ENCODE assay signal across 20 cellular contexts in the genomic region with DNA sequence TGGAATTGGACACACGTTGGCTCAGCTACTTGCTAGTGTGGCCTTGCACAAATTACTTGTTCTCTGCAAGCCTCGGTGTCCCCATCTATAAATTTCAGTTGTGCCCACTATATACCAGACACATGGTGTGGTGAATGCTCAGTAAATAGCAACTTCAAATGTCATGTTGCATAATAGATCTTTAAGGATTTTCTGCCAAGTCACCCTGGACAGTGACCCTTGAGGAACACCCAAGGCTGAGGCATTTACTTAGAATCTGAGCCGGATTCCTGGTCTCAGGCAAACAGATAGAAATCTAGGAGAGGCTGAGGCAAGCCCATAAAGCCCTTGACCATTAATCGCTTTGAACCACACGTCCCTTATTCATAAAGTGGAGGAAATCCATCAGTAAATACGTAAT. TPM values are rescaled to one million over a fixed set of nuclear protein-coding genes. Genes with fewer than 3 reads are reported as not detected.
DNase-seq lines count a peak whose midpoint lies in the region; ATAC-seq and TF ChIP-seq lines count a peak whose summit lies in the region.
"Had no signal": no experiment of that assay in that cellular context is flagged by ENCODE, and none has a peak within 500 bp of the region (broad histone marks: within the 10 kb centered on the region; RNA-seq: fewer than 3 reads in every experiment).

No MANE protein-coding gene starts in this region.

- H3K9me3 Mint-ChIP-seq in Calu3 (ENCODE audit: low read depth, unreplicated experiment) (no peaks in the 10 kb centered on the region), chondrocyte (ENCODE audit: low read depth) (no peaks in the 10 kb centered on the region)
- H3K9me3 Mint-ChIP-seq: activated naive CD8-positive, alpha-beta T cell treated with anti-CD3 and anti-CD28 coated beads, Interleukin-2, amount 10 ng/mL, durations not matched to agents 7 days and 5 days; activated T-cell treated with anti-CD3 and anti-CD28 coated beads, Interleukin-2, amount 50 U/mL, for 4 hours had no signal

- no peaks in the 10 kb centered on the region for H3K27me3 Mint-ChIP-seq in Calu3 (ENCODE audit: unreplicated experiment)
- no peaks in the 10 kb centered on the region for H3K27me3 Mint-ChIP-seq in chondrocyte (ENCODE audit: low read depth)

- WGBS in psoas muscle, 3 donors, result 39 to 75% (median 55%) methylated on average over 6 of the region's 6 CpGs

- intact Hi-C loops in Calu3 (cut with micrococcal nuclease; ENCODE audit: unreplicated experiment), result loop anchor here (10.0 kb wide), 1 partner anchor 201 kb away; no protein-coding TSS in a partner anchor
- intact Hi-C loops in psoas muscle (cut with DNase I), result no loop called here

- no TSS peak for BruUV-seq in Calu3 (replicated peaks; lab: Mats Ljungman, UMichigan)

- H3K4me3 Mint-ChIP-seq in Calu3 (ENCODE audit: low read depth, unreplicated experiment), result no peak overlapping the region
- no peak overlapping the region for H3K4me3 Mint-ChIP-seq in chondrocyte (ENCODE audit: unreplicated experiment)
- H3K4me3 Mint-ChIP-seq: activated naive CD8-positive, alpha-beta T cell treated with anti-CD3 and anti-CD28 coated beads, Interleukin-2, amount 10 ng/mL, durations not matched to agents 7 days and 5 days; activated T-cell treated with anti-CD3 and anti-CD28 coated beads, Interleukin-2, amount 50 U/mL, for 4 hours; memory B cell had no signal

- peak overlapping the region; percentile 95 for H3K27ac ChIP-seq in psoas muscle
- H3K27ac ChIP-seq: vagina had no signal

- H3K36me3 Mint-ChIP-seq in Calu3 (ENCODE audit: insufficient read depth, unreplicated experiment), result peaks cover 41% of the 10 kb centered on the region
- no peaks in the 10 kb centered on the region for H3K36me3 Mint-ChIP-seq in chondrocyte (ENCODE audit: low read depth)
- H3K36me3 Mint-ChIP-seq: activated naive CD8-positive, alpha-beta T cell treated with anti-CD3 and anti-CD28 coated beads, Interleukin-2, amount 10 ng/mL, durations not matched to agents 7 days and 5 days had no signal

- no peak for DNase-seq in Calu3
- DNase-seq in MV-4-11 (lab: John Stamatoyannopoulos, UW), result peak; percentile 3
- DNase-seq in fibroblast of gingiva (ENCODE audit: low read depth), result peak; percentile 49
- DNase-seq in psoas muscle, result no peak
- no peak for DNase-seq in SW480 (ENCODE audit: low spot score)
- no peak for DNase-seq in chondrocyte (ENCODE audit: low spot score)
- DNase-seq in activated CD4-positive, CD25-positive, alpha-beta regulatory T cell treated with anti-CD3 and anti-CD28 coated beads, Interleukin-2, amount 50 U/mL, for 72 hours, result no peak
- DNase-seq: activated CD4-positive, alpha-beta T cell treated with anti-CD3 and anti-CD28 coated beads, Interleukin-2, amount 50 U/mL, for 48 hours; activated naive CD8-positive, alpha-beta T cell treated with anti-CD3 and anti-CD28 coated beads, Interleukin-2, amount 10 ng/mL, durations not matched to agents 7 days and 5 days; activated T-cell treated with anti-CD3 and anti-CD28 coated beads, Interleukin-2, amount 50 U/mL, for 4 hours; central memory CD4-positive, alpha-beta T cell; DMS 273 treated with DMSO at 0.1 percent for 48 hours; glutamatergic neuron; KG1; NCI-H1417 treated with DMSO at 0.1 percent for 48 hours; nucleus accumbens; stimulated activated naive CD8-positive, alpha-beta T cell treated with anti-CD3 and anti-CD28 coated beads, Interleukin-15, Interleukin-2, amounts not matched to agents 100 U/mL and 50 U/mL, for 24 hours had no signal

- H3K9me3 ChIP-seq in psoas muscle, result no peaks in the 10 kb centered on the region
- H3K9me3 ChIP-seq: vagina had no signal

- peaks cover 91% of the 10 kb centered on the region for H3K4me1 Mint-ChIP-seq in Calu3 (ENCODE audit: low read depth, unreplicated experiment)
- peaks cover 99% of the 10 kb centered on the region for H3K4me1 Mint-ChIP-seq in chondrocyte (ENCODE audit: low read depth)
- H3K4me1 Mint-ChIP-seq: memory B cell had no signal

- no peak overlapping the region for H3K4me3 ChIP-seq in psoas muscle
- H3K4me3 ChIP-seq: vagina had no signal

- CTCF ChIA-PET in Calu3 (lab: Charles Lee), result interaction anchor here (1.2 kb wide), 1 partner anchor 204 kb away, joined by 6 read pairs; no protein-coding TSS in a partner anchor

- no peaks in the 10 kb centered on the region for H3K27me3 ChIP-seq in psoas muscle (ENCODE audit: insufficient read depth in 3 of 3, low read length in 2 of 3)
- H3K27me3 ChIP-seq: vagina had no signal

- TF ChIP-seq CTCF in Calu3 (IDR thresholded peaks at IDR 0.05; ENCODE audit: unreplicated experiment), result no peak
- no peak for TF ChIP-seq CTCF in psoas muscle (IDR thresholded peaks at IDR 0.05)
- no peak for TF ChIP-seq CTCF in chondrocyte (IDR thresholded peaks at IDR 0.05)

- H3K27ac Mint-ChIP-seq in Calu3 (ENCODE audit: unreplicated experiment) (peak overlapping the region; percentile 28), chondrocyte (ENCODE audit: unreplicated experiment) (no peak overlapping the region)
- H3K27ac Mint-ChIP-seq: activated naive CD8-positive, alpha-beta T cell treated with anti-CD3 and anti-CD28 coated beads, Interleukin-2, amount 10 ng/mL, durations not matched to agents 7 days and 5 days; memory B cell had no signal

- H3K36me3 ChIP-seq in psoas muscle (ENCODE audit: insufficient read depth in 1 of 2, low read depth in 1 of 2), result no peaks in the 10 kb centered on the region
- H3K36me3 ChIP-seq: vagina had no signal

- ATAC-seq in psoas muscle (peak in 2 of 4 donors; percentile 19 to 39), GM18861 (IDR thresholded peaks at IDR 0.05; ENCODE audit: unreplicated experiment) (no peak)
- ATAC-seq: activated T-cell treated with anti-CD3 and anti-CD28 coated beads, Interleukin-2, amount 50 U/mL, for 4 hours; stimulated activated naive CD8-positive, alpha-beta T cell treated with anti-CD3 and anti-CD28 coated beads, Interleukin-15, Interleukin-2, amounts not matched to agents 100 U/mL and 50 U/mL, for 24 hours had no signal

- peaks cover 92% of the 10 kb centered on the region for H3K4me1 ChIP-seq in psoas muscle

RNA-seq across cellular contexts. Expression of gene TEAD1, which starts 9.6 kb away (rescaled TPM):
- 99.0 and 104 TPM in 2 replicates for total RNA-seq in Calu3 (2022)
- 100 to 1,000 TPM; 111 to 178 (median 141) TPM for total RNA-seq in psoas muscle
- polyA plus RNA-seq in psoas muscle, result 100 to 1,000 TPM in 1 of 3 donors, 10 to 100 TPM in 2; 11.3 to 112 (median 19.6) TPM
- total RNA-seq in chondrocyte, result 128 to 137 TPM (median 135 TPM) in 3 replicates
- total RNA-seq: activated naive CD8-positive, alpha-beta T cell treated with anti-CD3 and anti-CD28 coated beads, Interleukin-2, amount 10 ng/mL, durations not matched to agents 7 days and 5 days had no signal

Comparison
In these comparisons a context has a peak if more than half of its experiments do, and no peak if none do; other contexts are left out.
1. DNase-seq: peak in MV-4-11 (single experiment) and fibroblast of gingiva (single experiment); none in Calu3 (single experiment), psoas muscle (0 of 2), SW480 (single experiment), chondrocyte (single experiment) and activated CD4-positive, CD25-positive, alpha-beta regulatory T cell treated with anti-CD3 and anti-CD28 coated beads, Interleukin-2, amount 50 U/mL, for 72 hours (single experiment).